Comparison of ENCODE assay signal across 8 cellular contexts in genomic region chr15:78438595-78439285, GRCh38. TPM values are rescaled to one million over a fixed set of nuclear protein-coding genes. Genes with fewer than 3 reads are reported as not detected.
DNase-seq lines count a peak whose midpoint lies in the region; ATAC-seq and TF ChIP-seq lines count a peak whose summit lies in the region.

No MANE protein-coding gene starts in this region.

- no peaks in the 10 kb centered on the region for H3K27me3 ChIP-seq in SJSA1 (replicated peaks)
- no peaks in the 10 kb centered on the region for H3K27me3 ChIP-seq in brain microvascular endothelial cell (replicated peaks)

- in situ Hi-C loops in brain microvascular endothelial cell (cut with HindIII; ENCODE audit: low pct_ligation_motif_present, low sequenced_read_pairs): no loop called here

- no peaks in the 10 kb centered on the region for H3K9me3 ChIP-seq in SJSA1 (replicated peaks)

- H3K4me3 ChIP-seq in SJSA1 (peak overlapping the region; percentile 92), brain microvascular endothelial cell (ENCODE audit: low read depth, low read length) (peak overlapping the region; percentile 77)

- H3K36me3 ChIP-seq in SJSA1 (peaks cover 47% of the 10 kb centered on the region), brain microvascular endothelial cell (replicated peaks) (peaks cover 32% of the 10 kb centered on the region)

- peak; percentile 64 for TF ChIP-seq CTCF in brain microvascular endothelial cell (IDR thresholded peaks at IDR 0.05; ENCODE audit: low read depth, low read length, missing control alignments)

- H3K4me1 ChIP-seq in SJSA1 (replicated peaks): peaks cover 19% of the 10 kb centered on the region

- H3K27ac ChIP-seq in SJSA1 (peak overlapping the region; percentile 89), brain microvascular endothelial cell (peak overlapping the region; percentile 94)

- intact Hi-C loops in left colon (cut with DNase I, micrococcal nuclease) (no loop called here), posterior vena cava (cut with DNase I) (no loop called here)

- peak; percentile 58 for DNase-seq in DMS 273 (lab: John Stamatoyannopoulos, UW; ENCODE audit: unreplicated experiment)
- DNase-seq in DMS 273 treated with DMSO at 0.1 percent for 48 hours (lab: John Stamatoyannopoulos, UW): no peak
- peak; percentile 51 to 73 for DNase-seq in SJSA1 (ENCODE audit: low read depth in 1 of 2, low spot score in 2 of 2)
- peak; percentile 18 for DNase-seq in brain microvascular endothelial cell
- peak; percentile 33 to 35 for DNase-seq in left colon
- DNase-seq in stimulated activated CD8-positive, alpha-beta memory T cell treated with anti-CD3 and anti-CD28 coated beads, Interleukin-4, amount 100 ng/mL, for 48 hours: peak; percentile 56
- DNase-seq in posterior vena cava (ENCODE audit: low spot score): no peak

- peak; percentile 10 for ATAC-seq in HG02970 (IDR thresholded peaks at IDR 0.05; ENCODE audit: low FRiP score, unreplicated experiment)
- peak; percentile 14 for ATAC-seq in left colon

RNA-seq across cellular contexts. Expression of gene IREB2, which starts 0.7 kb away (rescaled TPM):
- total RNA-seq in SJSA1 (2014; rRNA removed; shearing (Covaris generic)): 16.3 and 23.8 TPM in 2 replicates
- total RNA-seq in left colon (10 to 100 TPM; 54.2 to 65.2 TPM), posterior vena cava (10 to 100 TPM; 37.8 to 43.1 TPM)

Comparison
In these comparisons a context has a peak if more than half of its experiments do, and no peak if none do; other contexts are left out.
1. DNase-seq: peak in DMS 273 (single experiment), SJSA1 (2 of 2), brain microvascular endothelial cell (single experiment), left colon (2 of 2) and stimulated activated CD8-positive, alpha-beta memory T cell treated with anti-CD3 and anti-CD28 coated beads, Interleukin-4, amount 100 ng/mL, for 48 hours (single experiment); none in DMS 273 treated with DMSO at 0.1 percent for 48 hours (single experiment) and posterior vena cava (single experiment).